Comparison of ENCODE assay signal across 9 cellular contexts in genomic region chr5:67234671-67235176, GRCh38. TPM values are rescaled to one million over a fixed set of nuclear protein-coding genes. Genes with fewer than 3 reads are reported as not detected.
DNase-seq lines count a peak whose midpoint lies in the region; ATAC-seq and TF ChIP-seq lines count a peak whose summit lies in the region.
"Had no signal": no experiment of that assay in that cellular context is flagged by ENCODE, and none has a peak within 500 bp of the region (broad histone marks: within the 10 kb centered on the region; RNA-seq: fewer than 3 reads in every experiment).

No MANE protein-coding gene starts in this region.

- no peaks in the 10 kb centered on the region for H3K9me3 ChIP-seq in heart left ventricle

- DNase-seq in ELR (ENCODE audit: low read depth) (peak; percentile 56), heart left ventricle (peak in 3 of 5 donors; percentile 38 to 57 (median 49)), skeletal muscle cell (ENCODE audit: low read depth) (peak; percentile 88), NCI-H345 treated with DMSO at 0.1 percent for 48 hours (lab: John Stamatoyannopoulos, UW; ENCODE audit: unreplicated experiment) (no peak), COLO668 (lab: John Stamatoyannopoulos, UW; ENCODE audit: unreplicated experiment) (no peak)
- no peak for DNase-seq in stimulated activated naive CD8-positive, alpha-beta T cell treated with anti-CD3 and anti-CD28 coated beads, Interleukin-15, amount 100 ng/mL, for 72 hours
- DNase-seq: NCI-H1417 treated with DMSO at 0.1 percent for 48 hours had no signal

- intact Hi-C loops in heart left ventricle (cut with DNase I), result no loop called here

- TF ChIP-seq CTCF in heart left ventricle (IDR thresholded peaks at IDR 0.05), result no peak

- H3K27ac Mint-ChIP-seq in stimulated activated naive CD8-positive, alpha-beta T cell treated with anti-CD3 and anti-CD28 coated beads, Interleukin-15, amount 100 ng/mL, for 72 hours, result no peak overlapping the region

- H3K27me3 Mint-ChIP-seq in stimulated activated naive CD8-positive, alpha-beta T cell treated with anti-CD3 and anti-CD28 coated beads, Interleukin-15, amount 100 ng/mL, for 72 hours, result no peaks in the 10 kb centered on the region

- H3K4me1 ChIP-seq in heart left ventricle, result peaks cover 0 to 21% (median 11%) of the 10 kb centered on the region in 12 donors

- peak overlapping the region in 9 of 12 donors; percentile 4 to 36 (median 31) for H3K4me3 ChIP-seq in heart left ventricle
- peak overlapping the region; percentile 7 for H3K4me3 ChIP-seq in skeletal muscle cell (ENCODE audit: low read depth, low read length)

- peak overlapping the region in 8 of 12 donors; percentile 6 to 82 (median 44) for H3K27ac ChIP-seq in heart left ventricle

- no peaks in the 10 kb centered on the region for H3K9me3 Mint-ChIP-seq in stimulated activated naive CD8-positive, alpha-beta T cell treated with anti-CD3 and anti-CD28 coated beads, Interleukin-15, amount 100 ng/mL, for 72 hours

- peaks cover 6% of the 10 kb centered on the region for H3K4me1 Mint-ChIP-seq in stimulated activated naive CD8-positive, alpha-beta T cell treated with anti-CD3 and anti-CD28 coated beads, Interleukin-15, amount 100 ng/mL, for 72 hours

- no peaks in the 10 kb centered on the region for H3K36me3 ChIP-seq in heart left ventricle

- H3K27me3 ChIP-seq in heart left ventricle, result no peaks in the 10 kb centered on the region

- peak; percentile 88 for ATAC-seq in SK-N-SH treated with all-trans-retinoic acid at 6 μM for 48 hours
- peak in 3 of 4 donors; percentile 71 to 84 (median 77) for ATAC-seq in heart left ventricle
- no peak for ATAC-seq in HG03095 (IDR thresholded peaks at IDR 0.05; ENCODE audit: unreplicated experiment)
- no peak for ATAC-seq in stimulated activated naive CD8-positive, alpha-beta T cell treated with anti-CD3 and anti-CD28 coated beads, Interleukin-15, amount 100 ng/mL, for 72 hours

- WGBS in heart left ventricle, 4 donors, result 27 to 42% (median 34%) methylated on average over 10 of the region's 10 CpGs

- TF ChIP-seq POLR2A in heart left ventricle (IDR thresholded peaks at IDR 0.05), result no peak

- H3K4me3 Mint-ChIP-seq in stimulated activated naive CD8-positive, alpha-beta T cell treated with anti-CD3 and anti-CD28 coated beads, Interleukin-15, amount 100 ng/mL, for 72 hours, result no peak overlapping the region

TF ChIP-seq in SK-N-SH treated with all-trans-retinoic acid at 6 μM for 48 hours, 23 proteins besides CTCF, POLR2A, EP300 and RAD21:
- TF ChIP-seq TSHZ2 (CRISPR knock-in tag; IDR thresholded peaks at IDR 0.05) (no peak), ISL1 (CRISPR knock-in tag; IDR thresholded peaks at IDR 0.05) (peak; percentile 22; the same call in 1 of the 2 replicates)

RNA-seq across cellular contexts. Expression of gene CD180, which starts 38.1 kb away (rescaled TPM):
- total RNA-seq in heart left ventricle, result 1 to 10 TPM in 2 of 9 donors, under 1 TPM in 7; 0.18 to 7.7 (median 0.36) TPM
- under 1 TPM; 0.08 to 0.18 TPM for polyA plus RNA-seq in heart left ventricle

Comparison
In these comparisons a context has a peak if more than half of its experiments do, and no peak if none do; other contexts are left out.
1. DNase-seq: peak in ELR (single experiment), heart left ventricle (3 of 5) and skeletal muscle cell (single experiment); none in NCI-H345 treated with DMSO at 0.1 percent for 48 hours (single experiment), COLO668 (single experiment) and stimulated activated naive CD8-positive, alpha-beta T cell treated with anti-CD3 and anti-CD28 coated beads, Interleukin-15, amount 100 ng/mL, for 72 hours (0 of 2).
2. ATAC-seq: peak in SK-N-SH treated with all-trans-retinoic acid at 6 μM for 48 hours (single experiment) and heart left ventricle (3 of 4); none in HG03095 (single experiment) and stimulated activated naive CD8-positive, alpha-beta T cell treated with anti-CD3 and anti-CD28 coated beads, Interleukin-15, amount 100 ng/mL, for 72 hours (single experiment).